1 cellular context compared by ENCODE assay signal in the genomic region with DNA sequence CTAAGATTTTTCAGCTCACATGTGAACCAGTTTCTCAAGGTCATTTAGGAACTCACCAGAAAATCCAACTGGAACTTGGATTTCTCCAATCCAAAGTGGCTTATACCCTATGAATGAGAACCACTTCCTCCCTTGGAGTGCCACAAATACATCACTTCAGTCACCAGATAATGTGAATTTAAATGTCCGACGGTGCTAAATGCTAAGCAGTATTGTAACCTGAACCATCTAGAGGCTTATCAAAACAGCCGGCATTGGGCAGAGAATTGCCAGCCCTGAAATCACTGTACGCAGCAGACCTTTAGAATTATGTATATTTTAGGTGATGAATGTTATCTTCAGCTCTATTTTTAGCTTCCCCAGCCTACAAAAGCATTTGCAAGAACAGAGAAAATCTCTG.
A peak's percentile ranks its signal among the peaks of the same experiment; 100 is the strongest.
TF ChIP-seq lines count a peak whose summit lies in the region.

No MANE protein-coding gene starts in this region.

TF ChIP-seq in HEK293, 187 proteins besides CTCF, POLR2A, EP300 and RAD21 (continued from another document):
- TF ChIP-seq, protein P1, sequence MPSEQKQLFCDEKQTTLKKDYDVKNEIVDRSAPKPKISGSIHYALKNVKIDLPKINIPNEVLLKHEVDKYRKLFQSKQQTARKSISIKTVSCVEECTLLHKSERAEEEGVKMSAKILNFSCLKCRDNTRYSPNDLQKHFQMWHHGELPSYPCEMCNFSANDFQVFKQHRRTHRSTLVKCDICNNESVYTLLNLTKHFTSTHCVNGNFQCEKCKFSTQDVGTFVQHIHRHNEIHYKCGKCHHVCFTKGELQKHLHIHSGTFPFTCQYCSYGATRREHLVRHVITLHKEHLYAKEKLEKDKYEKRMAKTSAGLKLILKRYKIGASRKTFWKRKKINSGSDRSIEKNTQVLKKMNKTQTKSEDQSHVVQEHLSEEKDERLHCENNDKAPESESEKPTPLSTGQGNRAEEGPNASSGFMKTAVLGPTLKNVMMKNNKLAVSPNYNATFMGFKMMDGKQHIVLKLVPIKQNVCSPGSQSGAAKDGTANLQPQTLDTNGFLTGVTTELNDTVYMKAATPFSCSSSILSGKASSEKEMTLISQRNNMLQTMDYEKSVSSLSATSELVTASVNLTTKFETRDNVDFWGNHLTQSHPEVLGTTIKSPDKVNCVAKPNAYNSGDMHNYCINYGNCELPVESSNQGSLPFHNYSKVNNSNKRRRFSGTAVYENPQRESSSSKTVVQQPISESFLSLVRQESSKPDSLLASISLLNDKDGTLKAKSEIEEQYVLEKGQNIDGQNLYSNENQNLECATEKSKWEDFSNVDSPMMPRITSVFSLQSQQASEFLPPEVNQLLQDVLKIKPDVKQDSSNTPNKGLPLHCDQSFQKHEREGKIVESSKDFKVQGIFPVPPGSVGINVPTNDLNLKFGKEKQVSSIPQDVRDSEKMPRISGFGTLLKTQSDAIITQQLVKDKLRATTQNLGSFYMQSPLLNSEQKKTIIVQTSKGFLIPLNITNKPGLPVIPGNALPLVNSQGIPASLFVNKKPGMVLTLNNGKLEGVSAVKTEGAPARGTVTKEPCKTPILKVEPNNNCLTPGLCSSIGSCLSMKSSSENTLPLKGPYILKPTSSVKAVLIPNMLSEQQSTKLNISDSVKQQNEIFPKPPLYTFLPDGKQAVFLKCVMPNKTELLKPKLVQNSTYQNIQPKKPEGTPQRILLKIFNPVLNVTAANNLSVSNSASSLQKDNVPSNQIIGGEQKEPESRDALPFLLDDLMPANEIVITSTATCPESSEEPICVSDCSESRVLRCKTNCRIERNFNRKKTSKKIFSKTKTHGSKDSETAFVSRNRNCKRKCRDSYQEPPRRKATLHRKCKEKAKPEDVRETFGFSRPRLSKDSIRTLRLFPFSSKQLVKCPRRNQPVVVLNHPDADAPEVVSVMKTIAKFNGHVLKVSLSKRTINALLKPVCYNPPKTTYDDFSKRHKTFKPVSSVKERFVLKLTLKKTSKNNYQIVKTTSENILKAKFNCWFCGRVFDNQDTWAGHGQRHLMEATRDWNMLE (tag by site-specific recombination; conservative IDR thresholded peaks at IDR 0.05; ENCODE audit: low read depth), result no peak
- TF ChIP-seq, protein P2, sequence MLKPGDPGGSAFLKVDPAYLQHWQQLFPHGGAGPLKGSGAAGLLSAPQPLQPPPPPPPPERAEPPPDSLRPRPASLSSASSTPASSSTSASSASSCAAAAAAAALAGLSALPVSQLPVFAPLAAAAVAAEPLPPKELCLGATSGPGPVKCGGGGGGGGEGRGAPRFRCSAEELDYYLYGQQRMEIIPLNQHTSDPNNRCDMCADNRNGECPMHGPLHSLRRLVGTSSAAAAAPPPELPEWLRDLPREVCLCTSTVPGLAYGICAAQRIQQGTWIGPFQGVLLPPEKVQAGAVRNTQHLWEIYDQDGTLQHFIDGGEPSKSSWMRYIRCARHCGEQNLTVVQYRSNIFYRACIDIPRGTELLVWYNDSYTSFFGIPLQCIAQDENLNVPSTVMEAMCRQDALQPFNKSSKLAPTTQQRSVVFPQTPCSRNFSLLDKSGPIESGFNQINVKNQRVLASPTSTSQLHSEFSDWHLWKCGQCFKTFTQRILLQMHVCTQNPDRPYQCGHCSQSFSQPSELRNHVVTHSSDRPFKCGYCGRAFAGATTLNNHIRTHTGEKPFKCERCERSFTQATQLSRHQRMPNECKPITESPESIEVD (tag by site-specific recombination; IDR thresholded peaks at IDR 0.05), result peak; percentile 76
- TF ChIP-seq ZNF776 (tag by site-specific recombination; IDR thresholded peaks at IDR 0.05; ENCODE audit: borderline replicate concordance) (no peak), ZNF558 (tag by site-specific recombination; IDR thresholded peaks at IDR 0.05) (no peak), ZNF132 (tag by site-specific recombination; IDR thresholded peaks at IDR 0.05; ENCODE audit: borderline replicate concordance) (no peak), ZNF366 (tag by site-specific recombination; conservative IDR thresholded peaks at IDR 0.05) (no peak), ZNF664 (tag by site-specific recombination; IDR thresholded peaks at IDR 0.05) (no peak)
